8 cellular contexts compared by ENCODE assay signal in genomic region chr10:98368644-98369043, GRCh38.
"Had no signal": no experiment of that assay in that cellular context is flagged by ENCODE, and none has a peak within 500 bp of the region (broad histone marks: within the 10 kb centered on the region; RNA-seq: fewer than 3 reads in every experiment).

No MANE protein-coding gene starts in this region.

- H3K4me1 ChIP-seq: HAP-1 had no signal

- H3K27ac ChIP-seq: GM23248, HL-60 had no signal

- H3K9ac ChIP-seq: GM23248 had no signal

- H3K9me3 ChIP-seq: HAP-1 had no signal

- H3K36me3 ChIP-seq: HAP-1 had no signal

- H2AFZ ChIP-seq: GM23248 had no signal

- H3K4me3 ChIP-seq: GM23248, HAP-1 had no signal

- DNase-seq: GM23248, GOT3, HFFc6, IMR-90, KBM-7 had no signal

- ATAC-seq: HCT116 had no signal
